Comparison of ENCODE assay signal across 8 cellular contexts in the genomic region with DNA sequence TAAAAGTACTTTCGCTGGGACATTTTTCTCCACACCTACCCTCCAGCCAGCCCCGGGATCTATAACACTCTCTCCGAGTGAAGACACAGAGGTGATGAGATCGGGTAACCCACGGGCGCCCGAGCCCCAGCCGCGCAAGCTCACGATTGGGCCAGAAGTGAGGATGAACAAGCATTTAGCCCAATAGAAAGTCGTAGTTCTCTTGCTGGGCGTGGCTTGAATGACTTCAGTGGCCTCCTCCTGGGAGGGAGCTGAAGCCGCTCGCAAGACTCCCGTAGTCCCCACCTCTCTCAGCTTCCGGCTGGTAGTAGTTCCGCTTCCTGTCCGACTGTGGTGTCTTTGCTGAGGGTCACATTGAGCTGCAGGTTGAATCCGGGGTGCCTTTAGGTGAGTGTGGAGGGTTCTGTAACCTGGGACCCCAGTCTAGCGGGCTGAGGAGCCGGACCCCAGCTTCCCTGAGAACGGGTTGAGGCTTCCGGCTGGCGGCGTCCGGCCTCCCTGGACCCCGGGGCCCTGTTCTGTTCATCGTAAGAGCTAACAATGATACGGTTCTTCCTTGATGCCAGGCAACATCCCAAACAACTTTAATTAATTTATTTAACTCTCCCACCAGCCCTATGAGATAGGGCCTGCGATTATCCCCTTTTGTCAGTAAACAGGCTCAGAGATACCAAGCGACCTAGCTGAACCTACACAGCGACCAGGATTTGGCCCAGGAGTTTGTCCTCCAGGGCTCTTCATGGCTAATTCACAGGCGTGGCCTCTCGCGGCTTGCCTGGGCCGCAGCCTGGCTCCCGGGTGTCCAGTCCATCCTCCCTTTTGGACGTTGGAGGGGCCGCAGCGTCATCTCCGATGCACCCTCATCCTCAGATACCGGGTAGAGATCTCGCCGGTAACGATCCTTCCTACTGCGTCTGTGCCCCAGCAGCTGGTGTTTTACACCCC. TPM values are rescaled to one million over a fixed set of nuclear protein-coding genes. Genes with fewer than 3 reads are reported as not detected.
A peak's percentile ranks its signal among the peaks of the same experiment; 100 is the strongest.
DNase-seq lines count a peak whose midpoint lies in the region; ATAC-seq, FAIRE-seq and TF ChIP-seq lines count a peak whose summit lies in the region.

A gene with protein sequence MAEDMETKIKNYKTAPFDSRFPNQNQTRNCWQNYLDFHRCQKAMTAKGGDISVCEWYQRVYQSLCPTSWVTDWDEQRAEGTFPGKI (plus strand): TSS at position 307 of the 945 bp plus-strand sequence. CDS start 2,921 bp downstream, outside the sequence.

- peak within 1 kb of the TSS; percentile 74 for H4K8ac ChIP-seq in H1 (ENCODE audit: extremely low read depth, insufficient read depth, low read length)
- H4K8ac ChIP-seq in mesenchymal stem cell (ENCODE audit: low read length): no peak within 1 kb of the TSS

- FAIRE-seq in HTR-8/SVneo (lab: Jason Lieb, UNC): peak; percentile 83
- peak; percentile 55 for FAIRE-seq in H1 (lab: Jason Lieb, UNC)

- H3K56ac ChIP-seq in H1 (replicated peaks; ENCODE audit: insufficient read length, low read depth, low read length): peak within 1 kb of the TSS; percentile 56

- no peak for TF ChIP-seq EP300 in H1 (IDR thresholded peaks at IDR 0.05; ENCODE audit: borderline replicate concordance in 1 of 2, low read depth in 2 of 2, low read length in 2 of 2)

- peak within 1 kb of the TSS; percentile 86 to 95 for H3K4me2 ChIP-seq in H1 (ENCODE audit: insufficient read depth in 1 of 2, low read depth in 2 of 2, low read length in 2 of 2)
- peak within 1 kb of the TSS; percentile 59 for H3K4me2 ChIP-seq in mesenchymal stem cell (ENCODE audit: low read length, poor library complexity, severe bottlenecking)

- no peak within 1 kb of the TSS for H3K14ac ChIP-seq in H1 (ENCODE audit: insufficient read length)
- no peak within 1 kb of the TSS for H3K14ac ChIP-seq in mesenchymal stem cell (ENCODE audit: low read length in 2 of 2)

- H2BK5ac ChIP-seq in H1 (ENCODE audit: low read depth, low read length) (peak within 1 kb of the TSS; percentile 52; the same call in 1 of the 2 replicates), mesenchymal stem cell (ENCODE audit: low read depth, low read length, poor library complexity, severe bottlenecking) (no peak within 1 kb of the TSS)

- peaks cover 0 to 1% of the 10 kb centered on the region in 2 experiments for H4K20me1 ChIP-seq in H1 (replicated peaks in 1 of 2; ENCODE audit: control insufficient read depth in 1 of 2, insufficient read depth in 2 of 2, low read length in 2 of 2)

- H2BK20ac ChIP-seq in H1 (ENCODE audit: low read length): no peak within 1 kb of the TSS

- peaks cover 18% of the 10 kb centered on the region; the same call in 1 of the 2 replicates for H3K23me2 ChIP-seq in H1 (ENCODE audit: low read depth, low read length)

- H3K79me1 ChIP-seq in H1 (ENCODE audit: low read depth, low read length) (no peaks in the 10 kb centered on the region; the same call in 1 of the 2 replicates), mesenchymal stem cell (replicated peaks; ENCODE audit: low read length, poor library complexity, severe bottlenecking) (peaks cover 13% of the 10 kb centered on the region)

- H3K36me3 ChIP-seq in H1 (ENCODE audit: control insufficient read depth in 2 of 4, insufficient read depth in 4 of 4, low read length in 3 of 4): peaks cover 2 to 9% (median 7%) of the 10 kb centered on the region in 4 experiments; a peak in 4 of 8 replicates
- H3K36me3 ChIP-seq in mesenchymal stem cell (ENCODE audit: control insufficient read depth in 1 of 2, insufficient read depth in 2 of 2, low read depth in 1 of 2, low read length in 2 of 2): peaks cover 13 to 19% of the 10 kb centered on the region in 2 experiments

- no peak within 1 kb of the TSS for H3K23ac ChIP-seq in H1 (ENCODE audit: insufficient read length)
- no peak within 1 kb of the TSS for H3K23ac ChIP-seq in mesenchymal stem cell (ENCODE audit: low read length in 2 of 2)

- H3K9me3 ChIP-seq in H1 (ENCODE audit: insufficient read depth in 2 of 2, low read depth in 1 of 2, low read length in 1 of 2) (no peaks in the 10 kb centered on the region), mesenchymal stem cell (ENCODE audit: control insufficient read depth, low read length) (no peaks in the 10 kb centered on the region)

- H2BK15ac ChIP-seq in H1 (ENCODE audit: low read length): no peak within 1 kb of the TSS
- no peak within 1 kb of the TSS for H2BK15ac ChIP-seq in mesenchymal stem cell (ENCODE audit: low read depth, poor library complexity, severe bottlenecking)

- H3K9ac ChIP-seq in H1 (replicated peaks in 1 of 4; ENCODE audit: extremely low read depth in 1 of 4, low read depth in 3 of 4, low read length in 3 of 4) (peak within 1 kb of the TSS; percentile 9 to 88 (median 66)), mesenchymal stem cell (ENCODE audit: low read length) (peak within 1 kb of the TSS; percentile 96)

- POLR2A ChIA-PET in H1 (lab: Charles Lee; ENCODE audit: partially characterized antibody): interaction anchor here (0.6 to 2.7 kb wide), 19 partner anchors 8 to 203 kb away, joined by 3 to 17 read pairs (median 4); a partner anchor contains a TSS

- H3K4me3 ChIP-seq in H1 (ENCODE audit: extremely low read depth in 1 of 4, insufficient read depth in 2 of 4, low read depth in 3 of 4, low read length in 4 of 4) (peak within 1 kb of the TSS; percentile 62 to 98 (median 92)), mesenchymal stem cell (ENCODE audit: insufficient read depth in 1 of 2, low read depth in 1 of 2, low read length in 2 of 2) (peak within 1 kb of the TSS; percentile 74 to 96)

- DNase-seq in CMK (ENCODE audit: low read depth): peak; percentile 88
- DNase-seq in HTR-8/SVneo (ENCODE audit: insufficient read length, low spot score): peak; percentile 99
- DNase-seq in NOMO-1 treated with dmso at 0.1 percent for 144 hours (lab: John Stamatoyannopoulos, UW; ENCODE audit: unreplicated experiment): peak; percentile 97
- peak; percentile 66 to 75 (median 72) for DNase-seq in activated CD8-positive, alpha-beta memory T cell treated with anti-CD3 and anti-CD28 coated beads for 48 hours (ENCODE audit: low read depth in 2 of 3, low spot score in 2 of 3)
- peak; percentile 84 to 88 for DNase-seq in H1 (ENCODE audit: low read depth in 1 of 2, low spot score in 2 of 2)
- peak; percentile 99 for DNase-seq in mesenchymal stem cell
- DNase-seq in stimulated activated CD8-positive, alpha-beta memory T cell treated with anti-CD3 and anti-CD28 coated beads, Interleukin-12 subunit alpha, Interleukin-12 subunit beta, amount 100 ng/mL, for 4 hours (ENCODE audit: low read depth): peak; percentile 77

- H2BK12ac ChIP-seq in H1 (ENCODE audit: low read depth, low read length) (no peak within 1 kb of the TSS), mesenchymal stem cell (ENCODE audit: low read length in 2 of 2) (peak within 1 kb of the TSS in 1 of 2 experiments; percentile 55)

- H2AK5ac ChIP-seq in H1 (ENCODE audit: low read depth, low read length): no peak within 1 kb of the TSS; the same call in 1 of the 2 replicates
- H2AK5ac ChIP-seq in mesenchymal stem cell (ENCODE audit: low read length, severe bottlenecking): no peak within 1 kb of the TSS

- ATAC-seq in GM21360 (IDR thresholded peaks at IDR 0.05; ENCODE audit: unreplicated experiment): peak; percentile 59

- H2BK120ac ChIP-seq in H1 (replicated peaks; ENCODE audit: low read depth, low read length): no peak within 1 kb of the TSS
- H2BK120ac ChIP-seq in mesenchymal stem cell (ENCODE audit: low read depth, low read length): no peak within 1 kb of the TSS

- peak within 1 kb of the TSS; percentile 72 for H4K5ac ChIP-seq in H1 (ENCODE audit: insufficient read length, low read depth, low read length)

- no peak within 1 kb of the TSS for H4K91ac ChIP-seq in H1 (replicated peaks; ENCODE audit: insufficient read length, low read length)
- H4K91ac ChIP-seq in mesenchymal stem cell (ENCODE audit: low read length): no peak within 1 kb of the TSS

- peak; percentile 49 to 83 for TF ChIP-seq POLR2A in H1 (IDR thresholded peaks at IDR 0.05; ENCODE audit: control extremely low read depth in 1 of 2, low read depth in 2 of 2, low read length in 2 of 2)

- H3K18ac ChIP-seq in H1 (ENCODE audit: extremely low read depth, low read length): peak within 1 kb of the TSS; percentile 90
- H3K18ac ChIP-seq in mesenchymal stem cell (ENCODE audit: low read depth in 1 of 2, low read length in 2 of 2): peak within 1 kb of the TSS; percentile 12 to 48

- CTCF ChIA-PET in H1 (lab: Charles Lee; ENCODE audit: partially characterized antibody): interaction anchor here (0.7 to 1.6 kb wide), 5 partner anchors 9 to 200 kb away, joined by 3 to 9 read pairs (median 3); no protein-coding TSS in a partner anchor

- H3K4me1 ChIP-seq in H1 (replicated peaks in 1 of 4; ENCODE audit: control insufficient read depth in 3 of 4, insufficient read depth in 4 of 4, low read length in 3 of 4): peaks cover 2 to 11% (median 4%) of the 10 kb centered on the region in 4 experiments; a peak in 5 of 7 replicates
- H3K4me1 ChIP-seq in mesenchymal stem cell (ENCODE audit: control insufficient read depth, insufficient read depth, low read depth, low read length): peaks cover 9% of the 10 kb centered on the region

- H3K79me2 ChIP-seq in H1 (ENCODE audit: control insufficient read depth in 1 of 2, insufficient read depth in 2 of 2, low read length in 2 of 2): peaks cover 5 to 19% of the 10 kb centered on the region in 2 experiments; a peak in 3 of 4 replicates

- no peaks in the 10 kb centered on the region; a peak in 3 of 7 replicates for H3K27me3 ChIP-seq in H1 (replicated peaks in 1 of 4; ENCODE audit: control insufficient read depth in 3 of 4, extremely low read depth in 1 of 4, insufficient read depth in 3 of 4, low read length in 3 of 4)
- H3K27me3 ChIP-seq in mesenchymal stem cell (ENCODE audit: control insufficient read depth in 1 of 2, insufficient read depth in 1 of 2, low read length in 2 of 2): no peaks in the 10 kb centered on the region

- H3K27ac ChIP-seq in H1 (ENCODE audit: low read depth, low read length): peak within 1 kb of the TSS; percentile 44; the same call in 1 of the 2 replicates
- peak within 1 kb of the TSS; percentile 43 for H3K27ac ChIP-seq in mesenchymal stem cell (ENCODE audit: low read length, poor library complexity, severe bottlenecking)

- H2AFZ ChIP-seq in H1 (ENCODE audit: low read length) (no peak within 1 kb of the TSS), mesenchymal stem cell (ENCODE audit: low read depth, low read length) (peak within 1 kb of the TSS; percentile 80)

- H3K4ac ChIP-seq in H1 (replicated peaks; ENCODE audit: insufficient read length, low read depth, low read length) (no peak within 1 kb of the TSS), mesenchymal stem cell (ENCODE audit: low read depth in 1 of 2, low read length in 2 of 2) (peak within 1 kb of the TSS in 1 of 2 experiments; percentile 78)

- no peak for TF ChIP-seq RAD21 in H1 (IDR thresholded peaks at IDR 0.05 in 1 of 2, conservative IDR thresholded peaks at IDR 0.05 in 1 of 2; ENCODE audit: low read depth in 2 of 2, low read length in 2 of 2)

- 3% methylated on average over 46 of the region's 46 CpGs; no CpG with 5 or more reads in 1 of the 2 experiments for WGBS in H1 (ENCODE audit: extremely low coverage in 1 of 2, insufficient coverage in 1 of 2, insufficient read length in 1 of 2, insufficient replicate concordance in 2 of 2, low coverage in 1 of 2, low lambda C conversion rate in 2 of 2, missing lambda C conversion rate in 1 of 2), 2 experiments
- WGBS in mesenchymal stem cell: under 1% methylated on average over 46 of the region's 46 CpGs

- TF ChIP-seq CTCF in H1 (IDR thresholded peaks at IDR 0.05; ENCODE audit: control extremely low read depth in 1 of 3, insufficient read depth in 1 of 3, low read depth in 1 of 3, low read length in 3 of 3): no peak

RNA-seq across cellular contexts. Expression of the gene that starts here (rescaled TPM):
- total RNA-seq in H1 (2021; fragmentation: NEBNext Ultra II Directional; extraction: Animal tissue kit (Norgen Biotek cat#: 25700)): 436 and 437 TPM in 2 replicates
- polyA plus RNA-seq in H1 (2011; rRNA removed): 884 and 1,052 TPM in 2 replicates
- 744 TPM for polyA plus RNA-seq in H1 (2011; cell fraction: cytosol; rRNA removed)
- 546 TPM for polyA plus RNA-seq in H1 (2011; cell fraction: nucleus; rRNA removed)
- 441 to 812 TPM (median 759 TPM) in 4 replicates for polyA plus RNA-seq in H1 (2012, experiment 1 of 2)
- 4,565 TPM for polyA plus RNA-seq in H1 (2012, experiment 2 of 2)
- 994 TPM for polyA plus RNA-seq in H1 (2013, experiment 1 of 2)
- 884 TPM for polyA plus RNA-seq in H1 (2013, experiment 2 of 2)
- 442 and 464 TPM in 2 replicates for polyA minus RNA-seq in H1 (2011; rRNA and poly(A)+ RNA removed)
- 148 TPM for polyA minus RNA-seq in H1 (2011; cell fraction: cytosol; rRNA and poly(A)+ RNA removed)
- 133 TPM for polyA minus RNA-seq in H1 (2011; cell fraction: nucleus; rRNA and poly(A)+ RNA removed)
- polyA plus RNA-seq in mesenchymal stem cell (2013, experiment 1 of 2): 690 TPM
- polyA plus RNA-seq in mesenchymal stem cell (2013, experiment 2 of 2): 727 TPM

Comparison
In these comparisons a context has a peak if more than half of its experiments do, and no peak if none do; other contexts are left out.
1. Peak in every context shown above with its lines: DNase-seq, ATAC-seq, H3K4me3 ChIP-seq and H3K27ac ChIP-seq.